Comparison of ENCODE assay signal across 21 cellular contexts in genomic region chr21:31111093-31111492, GRCh38.
DNase-seq lines count a peak whose midpoint lies in the region; ATAC-seq, FAIRE-seq and TF ChIP-seq lines count a peak whose summit lies in the region.
"Had no signal": no experiment of that assay in that cellular context is flagged by ENCODE, and none has a peak within 500 bp of the region (broad histone marks: within the 10 kb centered on the region; RNA-seq: fewer than 3 reads in every experiment).

No MANE protein-coding gene starts in this region.

- FAIRE-seq in H1 (lab: Jason Lieb, UNC): no peak
- FAIRE-seq: D721Med, GM12892, RCC 7860 had no signal

- H2BK12ac ChIP-seq in H1 (ENCODE audit: low read depth, low read length) (peak overlapping the region; percentile 39; the same call in 1 of the 2 replicates), mesenchymal stem cell (ENCODE audit: low read length in 2 of 2) (no peak overlapping the region)

- no TSS peak for BruUV-seq in IMR-90 (replicated peaks; lab: Mats Ljungman, UMichigan)

- H2BK15ac ChIP-seq in IMR-90 (ENCODE audit: low read depth, low read length) (no peak overlapping the region), H1 (ENCODE audit: low read length) (no peak overlapping the region), mesenchymal stem cell (ENCODE audit: low read depth, poor library complexity, severe bottlenecking) (no peak overlapping the region)

- H3K79me1 ChIP-seq in IMR-90 (ENCODE audit: low read depth in 1 of 2, low read length in 2 of 2) (no peaks in the 10 kb centered on the region), H1 (ENCODE audit: low read depth, low read length) (no peaks in the 10 kb centered on the region), mesenchymal stem cell (replicated peaks; ENCODE audit: low read length, poor library complexity, severe bottlenecking) (no peaks in the 10 kb centered on the region)

- H3K56ac ChIP-seq in IMR-90 (ENCODE audit: extremely low read depth, insufficient read depth, low read length): no peak overlapping the region
- H3K56ac ChIP-seq in H1 (replicated peaks; ENCODE audit: insufficient read length, low read depth, low read length): no peak overlapping the region

- H4K5ac ChIP-seq in IMR-90 (ENCODE audit: low read depth, low read length) (no peak overlapping the region), H1 (ENCODE audit: insufficient read length, low read depth, low read length) (no peak overlapping the region)

- H2AK5ac ChIP-seq in IMR-90 (ENCODE audit: low read depth, low read length) (no peak overlapping the region), H1 (ENCODE audit: low read depth, low read length) (no peak overlapping the region), mesenchymal stem cell (ENCODE audit: low read length, severe bottlenecking) (no peak overlapping the region)

- 68% methylated on average over 3 of the region's 6 CpGs; no CpG with 5 or more reads in 1 of the 2 experiments for WGBS in IMR-90 (ENCODE audit: extremely low coverage in 2 of 2, insufficient read length in 1 of 2), 2 experiments
- WGBS in H1 (ENCODE audit: extremely low coverage in 1 of 2, insufficient coverage in 1 of 2, insufficient read length in 1 of 2, insufficient replicate concordance in 2 of 2, low coverage in 1 of 2, low lambda C conversion rate in 2 of 2, missing lambda C conversion rate in 1 of 2), 2 experiments: 99% methylated on average over 6 of the region's 6 CpGs; no CpG with 5 or more reads in 1 of the 2 experiments
- WGBS in mesenchymal stem cell: 89% methylated on average over 5 of the region's 6 CpGs

- H4K91ac ChIP-seq in IMR-90 (ENCODE audit: insufficient read depth, low read depth, low read length) (no peak overlapping the region), H1 (replicated peaks; ENCODE audit: insufficient read length, low read length) (no peak overlapping the region), mesenchymal stem cell (ENCODE audit: low read length) (no peak overlapping the region)

- H2AK9ac ChIP-seq in IMR-90 (replicated peaks; ENCODE audit: low read depth, low read length, poor library complexity): peak overlapping the region; percentile 55

- H4K20me1 ChIP-seq in IMR-90 (ENCODE audit: insufficient read depth, low read length) (no peaks in the 10 kb centered on the region), H1 (replicated peaks in 1 of 2; ENCODE audit: control insufficient read depth in 1 of 2, insufficient read depth in 2 of 2, low read length in 2 of 2) (no peaks in the 10 kb centered on the region)

- no peak for TF ChIP-seq EP300 in H1 (IDR thresholded peaks at IDR 0.05; ENCODE audit: borderline replicate concordance in 1 of 2, low read depth in 2 of 2, low read length in 2 of 2)

- H3K36me3 ChIP-seq in IMR-90 (ENCODE audit: control insufficient read depth, insufficient read depth, low read length) (no peaks in the 10 kb centered on the region), H1 (ENCODE audit: control insufficient read depth in 2 of 4, insufficient read depth in 4 of 4, low read length in 3 of 4) (no peaks in the 10 kb centered on the region), mesenchymal stem cell (ENCODE audit: control insufficient read depth in 1 of 2, insufficient read depth in 2 of 2, low read depth in 1 of 2, low read length in 2 of 2) (no peaks in the 10 kb centered on the region)
- H3K36me3 ChIP-seq: MG63 had no signal

- DNase-seq in IMR-90 (no peak), astrocyte of the spinal cord (ENCODE audit: low read depth, low spot score) (peak; percentile 4), H1 (ENCODE audit: low read depth in 1 of 2, low spot score in 2 of 2) (no peak), substantia nigra (lab: John Stamatoyannopoulos, UW) (peak in 3 of 49 donors; percentile 12 to 16 (median 15)), mesenchymal stem cell (no peak)
- DNase-seq in stimulated activated CD4-positive, alpha-beta T cell treated with anti-CD3 and anti-CD28 coated beads, Interleukin-12 subunit alpha, Interleukin-12 subunit beta, amount 100 ng/mL, for 4 hours: no peak
- DNase-seq: GOT3, Karpas-422, MG63, NCI-H1048, NCI-H2029 treated with DMSO at 0.1 percent for 48 hours, NCI-H2171, NCI-H446, NCI-H526 treated with DMSO at 0.1 percent for 48 hours had no signal

- no peaks in the 10 kb centered on the region for H3K9me3 ChIP-seq in IMR-90 (ENCODE audit: control insufficient read depth, insufficient read depth, low read length)
- peaks cover 3 to 7% of the 10 kb centered on the region in 2 experiments; a peak in 2 of 4 replicates for H3K9me3 ChIP-seq in H1 (ENCODE audit: insufficient read depth in 2 of 2, low read depth in 1 of 2, low read length in 1 of 2)
- H3K9me3 ChIP-seq in mesenchymal stem cell (ENCODE audit: control insufficient read depth, low read length): no peaks in the 10 kb centered on the region
- H3K9me3 ChIP-seq: MG63 had no signal

- H2BK120ac ChIP-seq in IMR-90 (ENCODE audit: low read depth, low read length): no peak overlapping the region
- no peak overlapping the region for H2BK120ac ChIP-seq in H1 (replicated peaks; ENCODE audit: low read depth, low read length)
- no peak overlapping the region for H2BK120ac ChIP-seq in mesenchymal stem cell (ENCODE audit: low read depth, low read length)

- H3K79me2 ChIP-seq in H1 (ENCODE audit: control insufficient read depth in 1 of 2, insufficient read depth in 2 of 2, low read length in 2 of 2): no peaks in the 10 kb centered on the region

- no peak for TF ChIP-seq CTCF in IMR-90 (conservative IDR thresholded peaks at IDR 0.05; ENCODE audit: low read depth, low read length)
- TF ChIP-seq CTCF in astrocyte of the spinal cord (IDR thresholded peaks at IDR 0.05; ENCODE audit: low read depth, low read length): no peak
- TF ChIP-seq CTCF in H1 (IDR thresholded peaks at IDR 0.05; ENCODE audit: control extremely low read depth in 1 of 3, insufficient read depth in 1 of 3, low read depth in 1 of 3, low read length in 3 of 3): no peak

- H2AFZ ChIP-seq in IMR-90 (replicated peaks; ENCODE audit: low read length, poor library complexity) (no peak overlapping the region), H1 (ENCODE audit: low read length) (no peak overlapping the region), mesenchymal stem cell (ENCODE audit: low read depth, low read length) (no peak overlapping the region)

- TF ChIP-seq POLR2A in IMR-90 (IDR thresholded peaks at IDR 0.05; ENCODE audit: low read depth, low read length) (no peak), H1 (IDR thresholded peaks at IDR 0.05; ENCODE audit: control extremely low read depth in 1 of 2, low read depth in 2 of 2, low read length in 2 of 2) (no peak)

- H3K27ac ChIP-seq in IMR-90 (ENCODE audit: insufficient read depth, low read length) (no peak overlapping the region), H1 (ENCODE audit: low read depth, low read length) (no peak overlapping the region), substantia nigra (ENCODE audit: low read depth, low read length, poor library complexity, severe bottlenecking) (peak overlapping the region; percentile 54), mesenchymal stem cell (ENCODE audit: low read length, poor library complexity, severe bottlenecking) (no peak overlapping the region)
- H3K27ac ChIP-seq: C4-2B, HL-60 had no signal

- ATAC-seq in IMR-90 (ENCODE audit: low read depth) (no peak), HG03135 (IDR thresholded peaks at IDR 0.05; ENCODE audit: unreplicated experiment) (no peak)
- ATAC-seq: Right ventricle myocardium inferior had no signal

- intact Hi-C loops in IMR-90 (cut with micrococcal nuclease): no loop called here

- TF ChIP-seq RAD21 in IMR-90 (IDR thresholded peaks at IDR 0.05; ENCODE audit: low read length) (no peak), H1 (IDR thresholded peaks at IDR 0.05 in 1 of 2, conservative IDR thresholded peaks at IDR 0.05 in 1 of 2; ENCODE audit: low read depth in 2 of 2, low read length in 2 of 2) (no peak)

- H4K8ac ChIP-seq in IMR-90 (ENCODE audit: low read depth in 2 of 2, low read length in 2 of 2) (no peak overlapping the region), H1 (ENCODE audit: extremely low read depth, insufficient read depth, low read length) (no peak overlapping the region), mesenchymal stem cell (ENCODE audit: low read length) (no peak overlapping the region)

- 0 out of 2 replicates have a peak, but pooled peaks cover 3% of the 10 kb centered on the region for H3K9me1 ChIP-seq in IMR-90 (ENCODE audit: insufficient read depth, low read length)

- no peak overlapping the region for H3K4me3 ChIP-seq in IMR-90 (ENCODE audit: insufficient read depth, low read depth, low read length)
- no peak overlapping the region for H3K4me3 ChIP-seq in astrocyte of the spinal cord (ENCODE audit: low read depth, low read length)
- no peak overlapping the region for H3K4me3 ChIP-seq in H1 (ENCODE audit: extremely low read depth in 1 of 4, insufficient read depth in 2 of 4, low read depth in 3 of 4, low read length in 4 of 4)
- H3K4me3 ChIP-seq in mesenchymal stem cell (ENCODE audit: insufficient read depth in 1 of 2, low read depth in 1 of 2, low read length in 2 of 2): no peak overlapping the region
- H3K4me3 ChIP-seq: MG63 had no signal

- in situ Hi-C loops in IMR-90 (cut with MboI; ENCODE audit: low sequenced_read_pairs): no loop called here
- in situ Hi-C loops in astrocyte of the spinal cord (cut with HindIII; ENCODE audit: low sequenced_read_pairs): no loop called here

- no peak overlapping the region for H3K14ac ChIP-seq in IMR-90 (replicated peaks; ENCODE audit: low read depth, low read length)
- no peak overlapping the region for H3K14ac ChIP-seq in H1 (ENCODE audit: insufficient read length)
- H3K14ac ChIP-seq in mesenchymal stem cell (ENCODE audit: low read length in 2 of 2): no peak overlapping the region

- H3K4me1 ChIP-seq in IMR-90 (ENCODE audit: control insufficient read depth, insufficient read depth, low read length) (peaks cover 6% of the 10 kb centered on the region), H1 (replicated peaks in 1 of 4; ENCODE audit: control insufficient read depth in 3 of 4, insufficient read depth in 4 of 4, low read length in 3 of 4) (peaks cover 0 to under 1% (median 0%) of the 10 kb centered on the region in 4 experiments; a peak in 1 of 7 replicates), mesenchymal stem cell (ENCODE audit: control insufficient read depth, insufficient read depth, low read depth, low read length) (peaks cover 3% of the 10 kb centered on the region)

- no peaks in the 10 kb centered on the region for H3K23me2 ChIP-seq in H1 (ENCODE audit: low read depth, low read length)

- CTCF ChIA-PET in IMR-90 (lab: Yijun Ruan, JAX): no interaction called here
- CTCF ChIA-PET in H1 (lab: Charles Lee; ENCODE audit: partially characterized antibody): interaction anchor here (0.5 to 4.8 kb wide), 4 partner anchors 32 to 362 kb away, joined by 3 to 34 read pairs (median 4); no protein-coding TSS in a partner anchor

- H3K23ac ChIP-seq in IMR-90 (ENCODE audit: low read depth, low read length): no peak overlapping the region
- no peak overlapping the region for H3K23ac ChIP-seq in H1 (ENCODE audit: insufficient read length)
- H3K23ac ChIP-seq in mesenchymal stem cell (ENCODE audit: low read length in 2 of 2): no peak overlapping the region

- no peak overlapping the region for H3K4me2 ChIP-seq in IMR-90 (ENCODE audit: low read depth, low read length)
- no peak overlapping the region for H3K4me2 ChIP-seq in H1 (ENCODE audit: insufficient read depth in 1 of 2, low read depth in 2 of 2, low read length in 2 of 2)
- no peak overlapping the region for H3K4me2 ChIP-seq in mesenchymal stem cell (ENCODE audit: low read length, poor library complexity, severe bottlenecking)

- H3K18ac ChIP-seq in IMR-90 (ENCODE audit: low read depth, low read length) (no peak overlapping the region), H1 (ENCODE audit: extremely low read depth, low read length) (no peak overlapping the region), mesenchymal stem cell (ENCODE audit: low read depth in 1 of 2, low read length in 2 of 2) (no peak overlapping the region)

- no peak overlapping the region for H3K4ac ChIP-seq in IMR-90 (ENCODE audit: low read depth, low read length)
- no peak overlapping the region for H3K4ac ChIP-seq in H1 (replicated peaks; ENCODE audit: insufficient read length, low read depth, low read length)
- H3K4ac ChIP-seq in mesenchymal stem cell (ENCODE audit: low read depth in 1 of 2, low read length in 2 of 2): no peak overlapping the region

- dilution Hi-C loops in IMR-90 (cut with HindIII; ENCODE audit: low sequenced_read_pairs, unreplicated experiment): no loop called here

- H3K27me3 ChIP-seq in IMR-90 (ENCODE audit: control insufficient read depth, insufficient read depth, low read length) (no peaks in the 10 kb centered on the region), H1 (replicated peaks in 1 of 4; ENCODE audit: control insufficient read depth in 3 of 4, extremely low read depth in 1 of 4, insufficient read depth in 3 of 4, low read length in 3 of 4) (no peaks in the 10 kb centered on the region), mesenchymal stem cell (ENCODE audit: control insufficient read depth in 1 of 2, insufficient read depth in 1 of 2, low read length in 2 of 2) (no peaks in the 10 kb centered on the region)
- H3K27me3 ChIP-seq: MG63 had no signal

- H3K9ac ChIP-seq in IMR-90 (ENCODE audit: low read depth, low read length) (no peak overlapping the region), H1 (replicated peaks in 1 of 4; ENCODE audit: extremely low read depth in 1 of 4, low read depth in 3 of 4, low read length in 3 of 4) (no peak overlapping the region), mesenchymal stem cell (ENCODE audit: low read length) (no peak overlapping the region)

- POLR2A ChIA-PET in IMR-90 (lab: Charles Lee; ENCODE audit: unreplicated experiment) (no interaction called here), H1 (lab: Charles Lee; ENCODE audit: partially characterized antibody) (no interaction called here)

- H2BK5ac ChIP-seq in IMR-90 (ENCODE audit: low read depth, low read length, poor library complexity, severe bottlenecking) (no peak overlapping the region), H1 (ENCODE audit: low read depth, low read length) (no peak overlapping the region), mesenchymal stem cell (ENCODE audit: low read depth, low read length, poor library complexity, severe bottlenecking) (no peak overlapping the region)

- H2BK20ac ChIP-seq in IMR-90 (ENCODE audit: low read depth, low read length): no peak overlapping the region
- no peak overlapping the region for H2BK20ac ChIP-seq in H1 (ENCODE audit: low read length)
